In genomic region chr12:131210506-131211278, GRCh38 we compare ENCODE assay signal across 14 cellular contexts.
DNase-seq lines count a peak whose midpoint lies in the region; ATAC-seq and TF ChIP-seq lines count a peak whose summit lies in the region.
"Had no signal": no experiment of that assay in that cellular context is flagged by ENCODE, and none has a peak within 500 bp of the region (broad histone marks: within the 10 kb centered on the region; RNA-seq: fewer than 3 reads in every experiment).

No MANE protein-coding gene starts in this region.

- no peak overlapping the region for H3K27ac Mint-ChIP-seq in activated T-cell treated with anti-CD3 and anti-CD28 coated beads, Interleukin-2, amount 50 U/mL, for 24 hours
- H3K27ac Mint-ChIP-seq in activated T-cell treated with anti-CD3 and anti-CD28 coated beads, Interleukin-2, amount 50 U/mL, for 72 hours, result no peak overlapping the region
- H3K27ac Mint-ChIP-seq in immature natural killer cell, result peak overlapping the region in 2 of 6 donors; percentile 9 to 28
- H3K27ac Mint-ChIP-seq: CD4-positive, alpha-beta T cell had no signal

- H3K27me3 ChIP-seq in lower lobe of right lung (ENCODE audit: low read depth) (peaks cover 4% of the 10 kb centered on the region), spleen (replicated peaks in 1 of 7) (peaks cover 0 to 34% (median 0%) of the 10 kb centered on the region in 7 donors)

- peaks cover 6% of the 10 kb centered on the region for H3K9me3 Mint-ChIP-seq in activated T-cell treated with anti-CD3 and anti-CD28 coated beads, Interleukin-2, amount 50 U/mL, for 24 hours
- H3K9me3 Mint-ChIP-seq in activated T-cell treated with anti-CD3 and anti-CD28 coated beads, Interleukin-2, amount 50 U/mL, for 72 hours, result peaks cover 4 to 7% of the 10 kb centered on the region in 2 donors
- no peaks in the 10 kb centered on the region for H3K9me3 Mint-ChIP-seq in immature natural killer cell
- H3K9me3 Mint-ChIP-seq: CD4-positive, alpha-beta T cell had no signal

- H3K4me3 ChIP-seq in HEK293 (ENCODE audit: low read depth, low read length) (no peak overlapping the region), lower lobe of right lung (no peak overlapping the region), spleen (no peak overlapping the region)

- CTCF ChIA-PET in HEK293 (lab: Yijun Ruan, JAX), result interaction anchor here (0.6 kb wide), 1 partner anchor 768 kb away, joined by 3 read pairs; no protein-coding TSS in a partner anchor

- H3K27ac ChIP-seq in HEK293 (ENCODE audit: extremely low read depth, low read depth, low read length), result no peak overlapping the region
- no peak overlapping the region for H3K27ac ChIP-seq in lower lobe of right lung
- H3K27ac ChIP-seq in spleen, result no peak overlapping the region

- 42 to 78% (median 76%) methylated on average over 4 to 11 of the region's 11 CpGs for WGBS in spleen, 5 donors

- H3K4me3 Mint-ChIP-seq in activated T-cell treated with anti-CD3 and anti-CD28 coated beads, Interleukin-2, amount 50 U/mL, for 24 hours, result no peak overlapping the region
- H3K4me3 Mint-ChIP-seq in activated T-cell treated with anti-CD3 and anti-CD28 coated beads, Interleukin-2, amount 50 U/mL, for 72 hours, result peak overlapping the region in 1 of 2 donors; percentile 12
- H3K4me3 Mint-ChIP-seq in immature natural killer cell, result no peak overlapping the region
- H3K4me3 Mint-ChIP-seq: CD4-positive, alpha-beta T cell had no signal

- H3K36me3 Mint-ChIP-seq in activated T-cell treated with anti-CD3 and anti-CD28 coated beads, Interleukin-2, amount 50 U/mL, for 24 hours (ENCODE audit: low read depth), result no peaks in the 10 kb centered on the region
- peaks cover 6 to 9% of the 10 kb centered on the region in 2 donors for H3K36me3 Mint-ChIP-seq in activated T-cell treated with anti-CD3 and anti-CD28 coated beads, Interleukin-2, amount 50 U/mL, for 72 hours (ENCODE audit: insufficient read depth in 2 of 2)
- no peaks in the 10 kb centered on the region for H3K36me3 Mint-ChIP-seq in immature natural killer cell

- POLR2A ChIA-PET in HEK293 (lab: Yijun Ruan, JAX), result no interaction called here

- TF ChIP-seq POLR2A in spleen (IDR thresholded peaks at IDR 0.05), result no peak

- peak; percentile 25 for DNase-seq in activated T-cell treated with anti-CD3 and anti-CD28 coated beads, Interleukin-2, amount 50 U/mL, for 24 hours
- DNase-seq in activated T-cell treated with anti-CD3 and anti-CD28 coated beads, Interleukin-2, amount 50 U/mL, for 72 hours, result no peak
- DNase-seq in lower lobe of right lung, result peak; percentile 22
- DNase-seq in spleen, result peak; percentile 51
- no peak for DNase-seq in AML-193 (lab: John Stamatoyannopoulos, UW)
- no peak for DNase-seq in NCI-H2107 treated with DMSO at 0.1 percent for 48 hours (lab: John Stamatoyannopoulos, UW; ENCODE audit: unreplicated experiment)
- DNase-seq in immature natural killer cell, result no peak
- DNase-seq: Calu3; CD4-positive, alpha-beta T cell; Karpas-422; NCI-H187 treated with DMSO at 0.1 percent for 48 hours; NCI-H510A treated with DMSO at 0.1 percent for 48 hours; RPMI8226 had no signal

- H3K27me3 Mint-ChIP-seq in activated T-cell treated with anti-CD3 and anti-CD28 coated beads, Interleukin-2, amount 50 U/mL, for 24 hours, result peaks cover 16% of the 10 kb centered on the region
- H3K27me3 Mint-ChIP-seq in activated T-cell treated with anti-CD3 and anti-CD28 coated beads, Interleukin-2, amount 50 U/mL, for 72 hours (ENCODE audit: low read depth), result peaks cover 8% of the 10 kb centered on the region
- peaks cover 0 to 2% (median 1%) of the 10 kb centered on the region in 3 donors for H3K27me3 Mint-ChIP-seq in immature natural killer cell (ENCODE audit: low read depth in 3 of 3)
- H3K27me3 Mint-ChIP-seq: CD4-positive, alpha-beta T cell had no signal

- intact Hi-C loops in lower lobe of right lung (cut with DNase I), result no loop called here
- intact Hi-C loops in spleen (cut with DNase I; ENCODE audit: low total_unique reads), result no loop called here

- TF ChIP-seq CTCF in HEK293 (tag by site-specific recombination; IDR thresholded peaks at IDR 0.05) (no peak), lower lobe of right lung (IDR thresholded peaks at IDR 0.05) (no peak), spleen (IDR thresholded peaks at IDR 0.05 in 8 of 11, conservative IDR thresholded peaks at IDR 0.05 in 3 of 11) (no peak)

- peaks cover 30% of the 10 kb centered on the region for H3K4me1 Mint-ChIP-seq in activated T-cell treated with anti-CD3 and anti-CD28 coated beads, Interleukin-2, amount 50 U/mL, for 24 hours (ENCODE audit: low read depth)
- H3K4me1 Mint-ChIP-seq in activated T-cell treated with anti-CD3 and anti-CD28 coated beads, Interleukin-2, amount 50 U/mL, for 72 hours (ENCODE audit: low read depth), result peaks cover 35% of the 10 kb centered on the region
- no peaks in the 10 kb centered on the region for H3K4me1 Mint-ChIP-seq in immature natural killer cell

- no peak for ATAC-seq in activated T-cell treated with anti-CD3 and anti-CD28 coated beads, Interleukin-2, amount 50 U/mL, for 72 hours (replicated peaks in 1 of 2)
- no peak for ATAC-seq in lower lobe of right lung

- H3K4me1 ChIP-seq in HEK293 (ENCODE audit: control insufficient read depth, insufficient read depth, low read length), result no peaks in the 10 kb centered on the region
- no peaks in the 10 kb centered on the region for H3K4me1 ChIP-seq in lower lobe of right lung
- H3K4me1 ChIP-seq in spleen, result no peaks in the 10 kb centered on the region

- no peaks in the 10 kb centered on the region for H3K9me3 ChIP-seq in HEK293 (ENCODE audit: control insufficient read depth, insufficient read depth, low read depth, low read length)
- H3K9me3 ChIP-seq in lower lobe of right lung, result peaks cover 3% of the 10 kb centered on the region
- peaks cover 0 to 14% (median 0%) of the 10 kb centered on the region in 8 donors for H3K9me3 ChIP-seq in spleen

- no peaks in the 10 kb centered on the region for H3K36me3 ChIP-seq in HEK293 (ENCODE audit: control insufficient read depth in 2 of 2, insufficient read depth in 1 of 2, low read length in 2 of 2)
- H3K36me3 ChIP-seq in lower lobe of right lung, result no peaks in the 10 kb centered on the region
- no peaks in the 10 kb centered on the region for H3K36me3 ChIP-seq in spleen

TF ChIP-seq in HEK293, 187 proteins besides CTCF, POLR2A, EP300 and RAD21:
- TF ChIP-seq EGR2 (tag by site-specific recombination; IDR thresholded peaks at IDR 0.05; ENCODE audit: low read depth) (peak; percentile 88), ZFHX2 (tag by site-specific recombination; conservative IDR thresholded peaks at IDR 0.05) (peak; percentile 75), SCRT2 (tag by site-specific recombination; IDR thresholded peaks at IDR 0.05) (no peak)

Comparison
In these comparisons a context has a peak if more than half of its experiments do, and no peak if none do; other contexts are left out.
1. DNase-seq: peak in activated T-cell treated with anti-CD3 and anti-CD28 coated beads, Interleukin-2, amount 50 U/mL, for 24 hours (single experiment), lower lobe of right lung (single experiment) and spleen (single experiment); none in activated T-cell treated with anti-CD3 and anti-CD28 coated beads, Interleukin-2, amount 50 U/mL, for 72 hours (0 of 2), AML-193 (0 of 2), NCI-H2107 treated with DMSO at 0.1 percent for 48 hours (single experiment) and immature natural killer cell (0 of 3).